Comparison of ENCODE assay signal across 1 cellular context in the genomic region with DNA sequence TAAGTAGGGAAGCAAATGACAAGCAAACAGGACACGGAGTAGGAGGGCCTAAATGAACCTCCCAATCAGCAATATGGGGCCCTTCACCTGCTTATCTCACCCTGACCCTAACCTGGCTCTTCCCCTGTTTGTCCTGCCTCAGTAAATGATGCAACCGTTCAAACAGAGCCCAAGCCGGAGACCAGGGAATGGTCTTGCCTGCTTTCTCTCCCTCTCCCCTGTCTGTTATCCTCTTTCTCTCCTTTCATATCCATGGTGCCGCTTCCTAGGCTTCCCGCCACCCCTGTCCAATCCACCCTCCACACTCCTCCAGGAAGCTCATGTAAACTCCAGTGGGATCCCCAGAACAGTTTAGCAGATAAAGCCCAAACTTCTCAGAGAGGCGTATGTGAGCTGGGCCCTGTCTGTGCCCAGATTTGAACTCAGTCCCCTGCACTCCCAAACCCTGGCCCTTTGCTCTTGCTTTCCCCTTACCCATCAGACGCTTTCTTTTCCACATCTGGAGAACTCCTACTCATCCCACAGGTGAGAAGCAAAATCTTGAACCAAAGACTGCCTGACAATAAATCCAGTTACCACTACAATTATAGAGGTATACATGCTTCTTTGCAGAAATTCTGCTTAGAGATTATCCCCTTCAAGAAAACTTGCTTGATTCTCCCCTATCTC.
TF ChIP-seq lines count a peak whose summit lies in the region.

No MANE protein-coding gene starts in this region.

TF ChIP-seq in K562, 482 proteins besides CTCF, POLR2A, EP300 and RAD21 (continued from another document):
- TF ChIP-seq, protein P1, sequence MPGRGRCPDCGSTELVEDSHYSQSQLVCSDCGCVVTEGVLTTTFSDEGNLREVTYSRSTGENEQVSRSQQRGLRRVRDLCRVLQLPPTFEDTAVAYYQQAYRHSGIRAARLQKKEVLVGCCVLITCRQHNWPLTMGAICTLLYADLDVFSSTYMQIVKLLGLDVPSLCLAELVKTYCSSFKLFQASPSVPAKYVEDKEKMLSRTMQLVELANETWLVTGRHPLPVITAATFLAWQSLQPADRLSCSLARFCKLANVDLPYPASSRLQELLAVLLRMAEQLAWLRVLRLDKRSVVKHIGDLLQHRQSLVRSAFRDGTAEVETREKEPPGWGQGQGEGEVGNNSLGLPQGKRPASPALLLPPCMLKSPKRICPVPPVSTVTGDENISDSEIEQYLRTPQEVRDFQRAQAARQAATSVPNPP (IDR thresholded peaks at IDR 0.05; ENCODE audit: borderline replicate concordance, insufficient read depth, insufficient read length), result no peak
- TF ChIP-seq ZNF311 (CRISPR knock-in tag; IDR thresholded peaks at IDR 0.05) (no peak), STAG1 (CRISPR knock-in tag; IDR thresholded peaks at IDR 0.05; ENCODE audit: borderline replicate concordance) (no peak), RBM22 (IDR thresholded peaks at IDR 0.05; ENCODE audit: low read depth, low read length, poor library complexity, severe bottlenecking) (no peak), POLR2B (IDR thresholded peaks at IDR 0.05; ENCODE audit: low read depth, partially characterized antibody) (no peak), TAL1 (IDR thresholded peaks at IDR 0.05) (peak; percentile 46; the same call in 1 of the 2 replicates), MTF1 (CRISPR knock-in tag; IDR thresholded peaks at IDR 0.05; ENCODE audit: borderline replicate concordance) (no peak), BCOR (IDR thresholded peaks at IDR 0.05) (peak; percentile 87), SRF (CRISPR knock-in tag; IDR thresholded peaks at IDR 0.05) (0 out of 4 replicates have a peak, but pooled peaks of 1 of the 2 experiments have one; percentile 31), ZNF766 (CRISPR knock-in tag; conservative IDR thresholded peaks at IDR 0.05) (0 out of 2 replicates have a peak, but pooled peaks have one; percentile 13), PHB (CRISPR knock-in tag; IDR thresholded peaks at IDR 0.05) (no peak), ZNF165 (CRISPR knock-in tag; IDR thresholded peaks at IDR 0.05; ENCODE audit: borderline replicate concordance) (no peak), ZNF217 (CRISPR knock-in tag; IDR thresholded peaks at IDR 0.05) (no peak), SOX6 (IDR thresholded peaks at IDR 0.05) (peak; percentile 84), NFATC3 (IDR thresholded peaks at IDR 0.05) (no peak), FOXK2 (conservative IDR thresholded peaks at IDR 0.05 in 1 of 2, IDR thresholded peaks at IDR 0.05 in 1 of 2; ENCODE audit: low read depth in 2 of 2) (peak in 1 of 2 experiments; percentile 11; a peak in 1 of 4 replicates), ELF1 (tag; IDR thresholded peaks at IDR 0.05) (no peak), PHF20 (IDR thresholded peaks at IDR 0.05; ENCODE audit: partially characterized antibody) (no peak), MTA3 (IDR thresholded peaks at IDR 0.05; ENCODE audit: borderline replicate concordance) (peak; percentile 20; the same call in 1 of the 2 replicates), ZNF121 (CRISPR knock-in tag; conservative IDR thresholded peaks at IDR 0.05) (no peak), BHLHE40 (IDR thresholded peaks at IDR 0.05; ENCODE audit: low read length) (no peak), SIN3A (IDR thresholded peaks at IDR 0.05; ENCODE audit: borderline replicate concordance in 2 of 2, control insufficient read depth in 1 of 2, low read depth in 2 of 2, low read length in 2 of 2) (no peak)
- TF ChIP-seq, protein P2, sequence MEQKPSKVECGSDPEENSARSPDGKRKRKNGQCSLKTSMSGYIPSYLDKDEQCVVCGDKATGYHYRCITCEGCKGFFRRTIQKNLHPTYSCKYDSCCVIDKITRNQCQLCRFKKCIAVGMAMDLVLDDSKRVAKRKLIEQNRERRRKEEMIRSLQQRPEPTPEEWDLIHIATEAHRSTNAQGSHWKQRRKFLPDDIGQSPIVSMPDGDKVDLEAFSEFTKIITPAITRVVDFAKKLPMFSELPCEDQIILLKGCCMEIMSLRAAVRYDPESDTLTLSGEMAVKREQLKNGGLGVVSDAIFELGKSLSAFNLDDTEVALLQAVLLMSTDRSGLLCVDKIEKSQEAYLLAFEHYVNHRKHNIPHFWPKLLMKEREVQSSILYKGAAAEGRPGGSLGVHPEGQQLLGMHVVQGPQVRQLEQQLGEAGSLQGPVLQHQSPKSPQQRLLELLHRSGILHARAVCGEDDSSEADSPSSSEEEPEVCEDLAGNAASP (IDR thresholded peaks at IDR 0.05), result no peak
- TF ChIP-seq, protein P3, sequence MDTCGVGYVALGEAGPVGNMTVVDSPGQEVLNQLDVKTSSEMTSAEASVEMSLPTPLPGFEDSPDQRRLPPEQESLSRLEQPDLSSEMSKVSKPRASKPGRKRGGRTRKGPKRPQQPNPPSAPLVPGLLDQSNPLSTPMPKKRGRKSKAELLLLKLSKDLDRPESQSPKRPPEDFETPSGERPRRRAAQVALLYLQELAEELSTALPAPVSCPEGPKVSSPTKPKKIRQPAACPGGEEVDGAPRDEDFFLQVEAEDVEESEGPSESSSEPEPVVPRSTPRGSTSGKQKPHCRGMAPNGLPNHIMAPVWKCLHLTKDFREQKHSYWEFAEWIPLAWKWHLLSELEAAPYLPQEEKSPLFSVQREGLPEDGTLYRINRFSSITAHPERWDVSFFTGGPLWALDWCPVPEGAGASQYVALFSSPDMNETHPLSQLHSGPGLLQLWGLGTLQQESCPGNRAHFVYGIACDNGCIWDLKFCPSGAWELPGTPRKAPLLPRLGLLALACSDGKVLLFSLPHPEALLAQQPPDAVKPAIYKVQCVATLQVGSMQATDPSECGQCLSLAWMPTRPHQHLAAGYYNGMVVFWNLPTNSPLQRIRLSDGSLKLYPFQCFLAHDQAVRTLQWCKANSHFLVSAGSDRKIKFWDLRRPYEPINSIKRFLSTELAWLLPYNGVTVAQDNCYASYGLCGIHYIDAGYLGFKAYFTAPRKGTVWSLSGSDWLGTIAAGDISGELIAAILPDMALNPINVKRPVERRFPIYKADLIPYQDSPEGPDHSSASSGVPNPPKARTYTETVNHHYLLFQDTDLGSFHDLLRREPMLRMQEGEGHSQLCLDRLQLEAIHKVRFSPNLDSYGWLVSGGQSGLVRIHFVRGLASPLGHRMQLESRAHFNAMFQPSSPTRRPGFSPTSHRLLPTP (IDR thresholded peaks at IDR 0.05; ENCODE audit: borderline replicate concordance, extremely low read depth, insufficient read length), result no peak
- TF ChIP-seq, protein P4, sequence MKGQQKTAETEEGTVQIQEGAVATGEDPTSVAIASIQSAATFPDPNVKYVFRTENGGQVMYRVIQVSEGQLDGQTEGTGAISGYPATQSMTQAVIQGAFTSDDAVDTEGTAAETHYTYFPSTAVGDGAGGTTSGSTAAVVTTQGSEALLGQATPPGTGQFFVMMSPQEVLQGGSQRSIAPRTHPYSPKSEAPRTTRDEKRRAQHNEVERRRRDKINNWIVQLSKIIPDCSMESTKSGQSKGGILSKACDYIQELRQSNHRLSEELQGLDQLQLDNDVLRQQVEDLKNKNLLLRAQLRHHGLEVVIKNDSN (CRISPR knock-in tag; IDR thresholded peaks at IDR 0.05), result no peak
- TF ChIP-seq, protein P5, sequence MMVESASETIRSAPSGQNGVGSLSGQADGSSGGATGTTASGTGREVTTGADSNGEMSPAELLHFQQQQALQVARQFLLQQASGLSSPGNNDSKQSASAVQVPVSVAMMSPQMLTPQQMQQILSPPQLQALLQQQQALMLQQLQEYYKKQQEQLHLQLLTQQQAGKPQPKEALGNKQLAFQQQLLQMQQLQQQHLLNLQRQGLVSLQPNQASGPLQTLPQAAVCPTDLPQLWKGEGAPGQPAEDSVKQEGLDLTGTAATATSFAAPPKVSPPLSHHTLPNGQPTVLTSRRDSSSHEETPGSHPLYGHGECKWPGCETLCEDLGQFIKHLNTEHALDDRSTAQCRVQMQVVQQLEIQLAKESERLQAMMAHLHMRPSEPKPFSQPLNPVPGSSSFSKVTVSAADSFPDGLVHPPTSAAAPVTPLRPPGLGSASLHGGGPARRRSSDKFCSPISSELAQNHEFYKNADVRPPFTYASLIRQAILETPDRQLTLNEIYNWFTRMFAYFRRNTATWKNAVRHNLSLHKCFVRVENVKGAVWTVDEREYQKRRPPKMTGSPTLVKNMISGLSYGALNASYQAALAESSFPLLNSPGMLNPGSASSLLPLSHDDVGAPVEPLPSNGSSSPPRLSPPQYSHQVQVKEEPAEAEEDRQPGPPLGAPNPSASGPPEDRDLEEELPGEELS (CRISPR knock-in tag; IDR thresholded peaks at IDR 0.05; ENCODE audit: borderline replicate concordance), result no peak
- TF ChIP-seq, protein P6, sequence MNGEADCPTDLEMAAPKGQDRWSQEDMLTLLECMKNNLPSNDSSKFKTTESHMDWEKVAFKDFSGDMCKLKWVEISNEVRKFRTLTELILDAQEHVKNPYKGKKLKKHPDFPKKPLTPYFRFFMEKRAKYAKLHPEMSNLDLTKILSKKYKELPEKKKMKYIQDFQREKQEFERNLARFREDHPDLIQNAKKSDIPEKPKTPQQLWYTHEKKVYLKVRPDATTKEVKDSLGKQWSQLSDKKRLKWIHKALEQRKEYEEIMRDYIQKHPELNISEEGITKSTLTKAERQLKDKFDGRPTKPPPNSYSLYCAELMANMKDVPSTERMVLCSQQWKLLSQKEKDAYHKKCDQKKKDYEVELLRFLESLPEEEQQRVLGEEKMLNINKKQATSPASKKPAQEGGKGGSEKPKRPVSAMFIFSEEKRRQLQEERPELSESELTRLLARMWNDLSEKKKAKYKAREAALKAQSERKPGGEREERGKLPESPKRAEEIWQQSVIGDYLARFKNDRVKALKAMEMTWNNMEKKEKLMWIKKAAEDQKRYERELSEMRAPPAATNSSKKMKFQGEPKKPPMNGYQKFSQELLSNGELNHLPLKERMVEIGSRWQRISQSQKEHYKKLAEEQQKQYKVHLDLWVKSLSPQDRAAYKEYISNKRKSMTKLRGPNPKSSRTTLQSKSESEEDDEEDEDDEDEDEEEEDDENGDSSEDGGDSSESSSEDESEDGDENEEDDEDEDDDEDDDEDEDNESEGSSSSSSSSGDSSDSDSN (IDR thresholded peaks at IDR 0.05; ENCODE audit: borderline replicate concordance in 1 of 2, low read depth in 2 of 2, low read length in 2 of 2), result no peak
- TF ChIP-seq, protein P7, sequence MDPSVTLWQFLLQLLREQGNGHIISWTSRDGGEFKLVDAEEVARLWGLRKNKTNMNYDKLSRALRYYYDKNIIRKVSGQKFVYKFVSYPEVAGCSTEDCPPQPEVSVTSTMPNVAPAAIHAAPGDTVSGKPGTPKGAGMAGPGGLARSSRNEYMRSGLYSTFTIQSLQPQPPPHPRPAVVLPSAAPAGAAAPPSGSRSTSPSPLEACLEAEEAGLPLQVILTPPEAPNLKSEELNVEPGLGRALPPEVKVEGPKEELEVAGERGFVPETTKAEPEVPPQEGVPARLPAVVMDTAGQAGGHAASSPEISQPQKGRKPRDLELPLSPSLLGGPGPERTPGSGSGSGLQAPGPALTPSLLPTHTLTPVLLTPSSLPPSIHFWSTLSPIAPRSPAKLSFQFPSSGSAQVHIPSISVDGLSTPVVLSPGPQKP (CRISPR knock-in tag; IDR thresholded peaks at IDR 0.05), result no peak
- TF ChIP-seq, protein P8, sequence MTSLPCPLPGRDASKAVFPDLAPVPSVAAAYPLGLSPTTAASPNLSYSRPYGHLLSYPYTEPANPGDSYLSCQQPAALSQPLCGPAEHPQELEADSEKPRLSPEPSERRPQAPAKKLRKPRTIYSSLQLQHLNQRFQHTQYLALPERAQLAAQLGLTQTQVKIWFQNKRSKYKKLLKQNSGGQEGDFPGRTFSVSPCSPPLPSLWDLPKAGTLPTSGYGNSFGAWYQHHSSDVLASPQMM (CRISPR knock-in tag; IDR thresholded peaks at IDR 0.05), result no peak
- TF ChIP-seq, protein P9, sequence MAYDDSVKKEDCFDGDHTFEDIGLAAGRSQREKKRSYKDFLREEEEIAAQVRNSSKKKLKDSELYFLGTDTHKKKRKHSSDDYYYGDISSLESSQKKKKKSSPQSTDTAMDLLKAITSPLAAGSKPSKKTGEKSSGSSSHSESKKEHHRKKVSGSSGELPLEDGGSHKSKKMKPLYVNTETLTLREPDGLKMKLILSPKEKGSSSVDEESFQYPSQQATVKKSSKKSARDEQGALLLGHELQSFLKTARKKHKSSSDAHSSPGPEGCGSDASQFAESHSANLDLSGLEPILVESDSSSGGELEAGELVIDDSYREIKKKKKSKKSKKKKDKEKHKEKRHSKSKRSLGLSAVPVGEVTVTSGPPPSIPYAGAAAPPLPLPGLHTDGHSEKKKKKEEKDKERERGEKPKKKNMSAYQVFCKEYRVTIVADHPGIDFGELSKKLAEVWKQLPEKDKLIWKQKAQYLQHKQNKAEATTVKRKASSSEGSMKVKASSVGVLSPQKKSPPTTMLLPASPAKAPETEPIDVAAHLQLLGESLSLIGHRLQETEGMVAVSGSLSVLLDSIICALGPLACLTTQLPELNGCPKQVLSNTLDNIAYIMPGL (CRISPR knock-in tag; IDR thresholded peaks at IDR 0.05), result no peak
TF ChIP-seq in K562: peak in this region for 70.
